In the genomic region with DNA sequence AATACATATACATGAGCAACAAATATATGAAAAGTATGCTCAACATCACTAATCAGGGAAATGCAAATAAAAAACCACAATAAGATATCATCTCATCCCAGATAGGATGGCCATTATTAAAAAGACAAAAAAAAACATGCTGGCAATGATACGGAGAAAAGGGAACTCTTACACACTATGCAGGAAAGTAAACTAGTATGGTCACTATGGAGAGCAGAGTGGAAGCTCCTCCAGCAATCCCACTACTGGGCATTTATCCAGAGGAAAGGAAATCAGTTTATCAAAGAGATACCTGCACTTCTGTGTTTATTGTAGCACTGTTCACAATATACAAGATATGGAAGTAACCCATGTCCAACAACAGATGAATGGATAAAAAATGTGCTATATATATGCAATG, we compare ENCODE assay signal across 14 cellular contexts.
"Had no signal": no experiment of that assay in that cellular context is flagged by ENCODE, and none has a peak within 500 bp of the region (broad histone marks: within the 10 kb centered on the region; RNA-seq: fewer than 3 reads in every experiment).

No MANE protein-coding gene starts in this region.

- H3K4me3 ChIP-seq: dorsolateral prefrontal cortex, esophagus squamous epithelium, gastrocnemius medialis, testis had no signal

- H3K27me3 ChIP-seq: dorsolateral prefrontal cortex, gastrocnemius medialis, testis had no signal

- DNase-seq: activated B cell treated with CpG ODN at 0.5 μM for 24 hours; activated CD4-positive, alpha-beta T cell treated with anti-CD3 and anti-CD28 coated beads, Interleukin-2, amount 10 ng/mL, durations not matched to agents 24 days and 14 days; activated CD8-positive, alpha-beta memory T cell treated with anti-CD3 and anti-CD28 coated beads for 24 hours; activated naive CD4-positive, alpha-beta T cell treated with anti-CD3 and anti-CD28 coated beads, Interleukin-2, amount 50 U/mL, for 16 hours; activated T-cell treated with anti-CD3 and anti-CD28 coated beads for 4 hours; dorsolateral prefrontal cortex; esophagus squamous epithelium; gastrocnemius medialis; islet precursor cell; stimulated activated CD4-positive, alpha-beta T cell treated with anti-CD3 and anti-CD28 coated beads, Interleukin-4, amount 100 ng/mL, for 24 hours; stimulated activated naive CD8-positive, alpha-beta T cell treated with anti-CD3 and anti-CD28 coated beads, Interleukin-15, amount 100 ng/mL, for 72 hours; T-helper 1 cell; testis had no signal

- H3K27ac ChIP-seq: dorsolateral prefrontal cortex, esophagus squamous epithelium, gastrocnemius medialis, testis had no signal

- H3K4me1 ChIP-seq: esophagus squamous epithelium, gastrocnemius medialis, testis had no signal

- ATAC-seq: gastrocnemius medialis; left lobe of liver; stimulated activated naive CD8-positive, alpha-beta T cell treated with anti-CD3 and anti-CD28 coated beads, Interleukin-15, amount 100 ng/mL, for 72 hours had no signal

- H3K9me3 ChIP-seq: esophagus squamous epithelium, gastrocnemius medialis, testis had no signal

- H3K36me3 ChIP-seq: esophagus squamous epithelium, gastrocnemius medialis had no signal
